Comparison of ENCODE assay signal across 34 cellular contexts in the genomic region with DNA sequence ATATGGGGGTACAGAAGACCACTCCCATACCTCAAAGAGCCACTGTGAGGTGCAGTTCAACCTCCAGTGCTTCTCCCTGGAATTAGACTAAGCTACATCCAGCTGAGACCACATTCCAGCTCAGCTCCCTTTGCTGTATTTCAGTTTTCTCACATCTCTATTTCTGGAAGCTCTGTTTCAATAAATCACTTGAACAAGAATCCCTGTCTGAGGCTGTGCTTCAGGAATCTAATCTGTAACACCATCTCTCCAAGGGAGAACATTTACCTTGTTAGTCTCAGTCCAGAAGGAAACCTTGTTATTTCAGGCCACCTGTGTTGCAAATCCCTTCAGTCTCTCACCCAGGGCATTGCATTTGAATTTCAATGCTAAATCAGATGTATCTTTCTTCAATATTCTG. TPM values are rescaled to one million over a fixed set of nuclear protein-coding genes. Genes with fewer than 3 reads are reported as not detected.
DNase-seq lines count a peak whose midpoint lies in the region; ATAC-seq, FAIRE-seq and TF ChIP-seq lines count a peak whose summit lies in the region.
"Had no signal": no experiment of that assay in that cellular context is flagged by ENCODE, and none has a peak within 500 bp of the region (broad histone marks: within the 10 kb centered on the region; RNA-seq: fewer than 3 reads in every experiment).

No MANE protein-coding gene starts in this region.

- H2AFZ ChIP-seq in neural progenitor cell (replicated peaks), result peak overlapping the region; percentile 5

- H3K4me3 ChIP-seq in A549, result no peak overlapping the region
- no peak overlapping the region for H3K4me3 ChIP-seq in SJCRH30
- H3K4me3 ChIP-seq in neural progenitor cell, result no peak overlapping the region
- no peak overlapping the region for H3K4me3 ChIP-seq in HAP-1
- H3K4me3 ChIP-seq: BLaER1, GM12878 had no signal

- H3K9ac ChIP-seq in neural progenitor cell, result no peak overlapping the region
- H3K9ac ChIP-seq: BLaER1 had no signal

- H3K79me2 ChIP-seq in neural progenitor cell (ENCODE audit: low read depth), result no peaks in the 10 kb centered on the region

- CTCF ChIA-PET in A549 (lab: Yijun Ruan, JAX), result interaction anchor here (1.3 to 6.2 kb wide), 11 partner anchors 10 to 220 kb away, joined by 4 to 35 read pairs (median 11); a partner anchor contains a TSS

- H3K27ac ChIP-seq in A549 (no peak overlapping the region), SJCRH30 (peak overlapping the region; percentile 11; the same call in 1 of the 2 replicates), neural progenitor cell (no peak overlapping the region)
- H3K27ac ChIP-seq: 22Rv1, BLaER1 had no signal

- no peak for TF ChIP-seq EP300 in A549 (IDR thresholded peaks at IDR 0.05)

- no peaks in the 10 kb centered on the region for H3K36me3 Mint-ChIP-seq in neural progenitor cell
- no peaks in the 10 kb centered on the region for H3K36me3 Mint-ChIP-seq in chondrocyte (ENCODE audit: low read depth)
- H3K36me3 Mint-ChIP-seq: CD14-positive monocyte; CD4-positive, alpha-beta memory T cell; CD4-positive, CD25-positive, alpha-beta regulatory T cell; CD8-positive, alpha-beta memory T cell had no signal

- no peaks in the 10 kb centered on the region for H3F3A ChIP-seq in neural progenitor cell (ENCODE audit: low read depth)

- H3K4me3 Mint-ChIP-seq in neural progenitor cell, result no peak overlapping the region
- H3K4me3 Mint-ChIP-seq in chondrocyte (ENCODE audit: unreplicated experiment), result no peak overlapping the region
- H3K4me3 Mint-ChIP-seq: CD14-positive monocyte; CD4-positive, alpha-beta memory T cell; CD4-positive, CD25-positive, alpha-beta regulatory T cell; CD8-positive, alpha-beta memory T cell had no signal

- H3K36me3 ChIP-seq in SJCRH30 (no peaks in the 10 kb centered on the region), neural progenitor cell (no peaks in the 10 kb centered on the region), HAP-1 (replicated peaks) (no peaks in the 10 kb centered on the region)
- H3K36me3 ChIP-seq: BE2C, BLaER1 had no signal

- no peaks in the 10 kb centered on the region for H4K20me1 ChIP-seq in neural progenitor cell (ENCODE audit: low read depth)
- H4K20me1 ChIP-seq: BLaER1 had no signal

- H3K9me3 Mint-ChIP-seq in neural progenitor cell, result no peaks in the 10 kb centered on the region
- H3K9me3 Mint-ChIP-seq in chondrocyte (ENCODE audit: low read depth), result no peaks in the 10 kb centered on the region
- H3K9me3 Mint-ChIP-seq: CD4-positive, alpha-beta memory T cell; CD4-positive, CD25-positive, alpha-beta regulatory T cell; CD8-positive, alpha-beta memory T cell had no signal

- TF ChIP-seq RAD21 in A549 (conservative IDR thresholded peaks at IDR 0.05 in 1 of 2, IDR thresholded peaks at IDR 0.05 in 1 of 2), result no peak

- no peak for TF ChIP-seq POLR2A in A549 (IDR thresholded peaks at IDR 0.05; ENCODE audit: low read length)

- H3K27ac Mint-ChIP-seq in neural progenitor cell, result no peak overlapping the region
- no peak overlapping the region for H3K27ac Mint-ChIP-seq in chondrocyte (ENCODE audit: unreplicated experiment)
- H3K27ac Mint-ChIP-seq: CD14-positive monocyte; CD4-positive, alpha-beta memory T cell; CD4-positive, CD25-positive, alpha-beta regulatory T cell; CD8-positive, alpha-beta memory T cell had no signal

- POLR2A ChIA-PET in A549 (lab: Yijun Ruan, JAX), result no interaction called here

- no peaks in the 10 kb centered on the region for H3K9me3 ChIP-seq in A549
- no peaks in the 10 kb centered on the region for H3K9me3 ChIP-seq in SJCRH30 (replicated peaks)
- no peaks in the 10 kb centered on the region for H3K9me3 ChIP-seq in neural progenitor cell (ENCODE audit: low read depth)
- no peaks in the 10 kb centered on the region for H3K9me3 ChIP-seq in HAP-1
- H3K9me3 ChIP-seq: BE2C, BLaER1 had no signal

- no peaks in the 10 kb centered on the region for H3K4me1 ChIP-seq in A549
- H3K4me1 ChIP-seq in SJCRH30, result peaks cover 65% of the 10 kb centered on the region
- H3K4me1 ChIP-seq in neural progenitor cell, result peaks cover 4% of the 10 kb centered on the region
- no peaks in the 10 kb centered on the region for H3K4me1 ChIP-seq in HAP-1
- H3K4me1 ChIP-seq: BE2C, BLaER1 had no signal

- peaks cover 8% of the 10 kb centered on the region for H3K4me1 Mint-ChIP-seq in neural progenitor cell
- no peaks in the 10 kb centered on the region for H3K4me1 Mint-ChIP-seq in chondrocyte (ENCODE audit: low read depth)
- H3K4me1 Mint-ChIP-seq: CD14-positive monocyte; CD4-positive, alpha-beta memory T cell; CD4-positive, CD25-positive, alpha-beta regulatory T cell; CD8-positive, alpha-beta memory T cell had no signal

- DNase-seq in A549 (ENCODE audit: low read depth in 1 of 2, low spot score in 1 of 2), result no peak
- DNase-seq in SJCRH30, result peak; percentile 9 to 52
- peak; percentile 57 for DNase-seq in left kidney (ENCODE audit: low read depth, low spot score)
- no peak for DNase-seq in neural progenitor cell (ENCODE audit: low spot score)
- DNase-seq in HAP-1 (ENCODE audit: low spot score in 2 of 2), result no peak
- DNase-seq in chondrocyte (ENCODE audit: low spot score), result no peak
- DNase-seq in NOMO-1 treated with DMSO at 0.1 percent for 48 hours (lab: John Stamatoyannopoulos, UW; ENCODE audit: unreplicated experiment), result no peak
- DNase-seq: ACHN; BE2C; C1 segment of cervical spinal cord; CD4-positive, alpha-beta memory T cell; CD4-positive, CD25-positive, alpha-beta regulatory T cell; CD8-positive, alpha-beta memory T cell; COR-L47; DMS 273 treated with DMSO at 0.1 percent for 48 hours; DMS153; DMS53; DMS79; DND-41; EL; GDM1 had no signal

- peak; percentile 97 for FAIRE-seq in A549 (lab: Jason Lieb, UNC)
- FAIRE-seq: GM12878, GM12892, GM18507, GM19239 had no signal

- H3K4me2 ChIP-seq in A549 (no peak overlapping the region), neural progenitor cell (no peak overlapping the region)
- H3K4me2 ChIP-seq: BLaER1 had no signal

- in situ Hi-C loops in HAP-1 (cut with MboI; ENCODE audit: low sequenced_read_pairs), result no loop called here

- H3K27me3 Mint-ChIP-seq in neural progenitor cell (ENCODE audit: insufficient read depth, low read depth) (peaks cover 11% of the 10 kb centered on the region), chondrocyte (ENCODE audit: low read depth) (peaks cover 10% of the 10 kb centered on the region)

- TF ChIP-seq CTCF in A549 (IDR thresholded peaks at IDR 0.05) (no peak), neural progenitor cell (IDR thresholded peaks at IDR 0.05) (no peak), chondrocyte (IDR thresholded peaks at IDR 0.05) (no peak)

- ATAC-seq in A549 (no peak), GM21528 (IDR thresholded peaks at IDR 0.05; ENCODE audit: low FRiP score, unreplicated experiment) (no peak)
- ATAC-seq: GM12878 had no signal

- no peaks in the 10 kb centered on the region for H3K27me3 ChIP-seq in SJCRH30
- no peaks in the 10 kb centered on the region for H3K27me3 ChIP-seq in neural progenitor cell
- H3K27me3 ChIP-seq in HAP-1 (ENCODE audit: low read depth), result no peaks in the 10 kb centered on the region
- H3K27me3 ChIP-seq: BLaER1 had no signal

TF ChIP-seq in A549, 52 proteins besides CTCF, POLR2A, EP300 and RAD21 (continues in another document):
- TF ChIP-seq, protein P1, sequence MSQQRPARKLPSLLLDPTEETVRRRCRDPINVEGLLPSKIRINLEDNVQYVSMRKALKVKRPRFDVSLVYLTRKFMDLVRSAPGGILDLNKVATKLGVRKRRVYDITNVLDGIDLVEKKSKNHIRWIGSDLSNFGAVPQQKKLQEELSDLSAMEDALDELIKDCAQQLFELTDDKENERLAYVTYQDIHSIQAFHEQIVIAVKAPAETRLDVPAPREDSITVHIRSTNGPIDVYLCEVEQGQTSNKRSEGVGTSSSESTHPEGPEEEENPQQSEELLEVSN (IDR thresholded peaks at IDR 0.05; ENCODE audit: borderline replicate concordance, low read depth), result no peak
- TF ChIP-seq JUNB (IDR thresholded peaks at IDR 0.05), result no peak
- TF ChIP-seq FOSB (CRISPR knock-in tag; IDR thresholded peaks at IDR 0.05), result no peak
- TF ChIP-seq, protein P2, sequence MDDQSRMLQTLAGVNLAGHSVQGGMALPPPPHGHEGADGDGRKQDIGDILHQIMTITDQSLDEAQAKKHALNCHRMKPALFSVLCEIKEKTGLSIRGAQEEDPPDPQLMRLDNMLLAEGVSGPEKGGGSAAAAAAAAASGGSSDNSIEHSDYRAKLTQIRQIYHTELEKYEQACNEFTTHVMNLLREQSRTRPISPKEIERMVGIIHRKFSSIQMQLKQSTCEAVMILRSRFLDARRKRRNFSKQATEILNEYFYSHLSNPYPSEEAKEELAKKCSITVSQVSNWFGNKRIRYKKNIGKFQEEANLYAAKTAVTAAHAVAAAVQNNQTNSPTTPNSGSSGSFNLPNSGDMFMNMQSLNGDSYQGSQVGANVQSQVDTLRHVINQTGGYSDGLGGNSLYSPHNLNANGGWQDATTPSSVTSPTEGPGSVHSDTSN (IDR thresholded peaks at IDR 0.05), result no peak
- no peak for TF ChIP-seq RCOR1 (IDR thresholded peaks at IDR 0.05; ENCODE audit: low read depth, low read length)
- TF ChIP-seq BHLHE40 (IDR thresholded peaks at IDR 0.05; ENCODE audit: low read depth, low read length), result no peak
- no peak for TF ChIP-seq FOSL2 (IDR thresholded peaks at IDR 0.05)
- TF ChIP-seq FOSL2 (CRISPR knock-in tag; IDR thresholded peaks at IDR 0.05), result no peak
- no peak for TF ChIP-seq EHMT2 (IDR thresholded peaks at IDR 0.05; ENCODE audit: low read depth)

RNA-seq across cellular contexts. Expression of a gene that starts 6.9 kb away (rescaled TPM):
- polyA plus RNA-seq in A549 (2011; rRNA removed) (not detected in 2 replicates), A549 (2017; fragmentation: RNase III; extraction: RNeasy Plus Mini Kit Qiagen cat#74134 plus additional on column Dnase treatment) (not detected in 3 replicates)
- polyA plus RNA-seq in A549 (2012; cell fraction: cytosol; rRNA removed), result 0.06 TPM in 1 of 2 replicates, not detected in the other
- polyA plus RNA-seq in A549 (2012; cell fraction: nucleus; rRNA removed), result not detected in 2 replicates
- polyA minus RNA-seq in A549 (2011; rRNA and poly(A)+ RNA removed), result not detected in 2 replicates
- total RNA-seq in SJCRH30 (2014; rRNA removed; shearing (Covaris generic)), result not detected in 2 replicates
- total RNA-seq in neural progenitor cell (ENCODE audit: low replicate concordance) (not detected in 2 replicates), chondrocyte (not detected in 3 replicates)
- total RNA-seq: A172; A673; CD4-positive, alpha-beta memory T cell; CD4-positive, CD25-positive, alpha-beta regulatory T cell; CD8-positive, alpha-beta memory T cell; Daoy; G401; GM12878 had no signal
- polyA plus RNA-seq: AG04450; CD14-positive monocyte; CD4-positive, alpha-beta memory T cell; CD4-positive, CD25-positive, alpha-beta regulatory T cell; CD8-positive, alpha-beta memory T cell had no signal

RNA-seq across cellular contexts. Expression of a gene that starts 33.9 kb away (rescaled TPM):
- polyA plus RNA-seq in A549 (2011; rRNA removed) (not detected in 2 replicates), A549 (2017; fragmentation: RNase III; extraction: RNeasy Plus Mini Kit Qiagen cat#74134 plus additional on column Dnase treatment) (not detected in 3 replicates)
- polyA plus RNA-seq in A549 (2012; cell fraction: cytosol; rRNA removed), result not detected in 2 replicates
- polyA plus RNA-seq in A549 (2012; cell fraction: nucleus; rRNA removed), result not detected in 2 replicates
- not detected in 2 replicates for polyA minus RNA-seq in A549 (2011; rRNA and poly(A)+ RNA removed)
- total RNA-seq in SJCRH30 (2014; rRNA removed; shearing (Covaris generic)), result 0.23 TPM in 1 of 2 replicates, not detected in the other
- total RNA-seq in neural progenitor cell (ENCODE audit: low replicate concordance) (not detected in 2 replicates), chondrocyte (not detected in 3 replicates)
- total RNA-seq: A172; A673; CD8-positive, alpha-beta memory T cell; Daoy; G401 had no signal
- polyA plus RNA-seq: AG04450; CD4-positive, CD25-positive, alpha-beta regulatory T cell had no signal

Comparison
In these comparisons a context has a peak if more than half of its experiments do, and no peak if none do; other contexts are left out.
1. DNase-seq: peak in SJCRH30 (2 of 2) and left kidney (single experiment); none in A549 (0 of 2), neural progenitor cell (single experiment), HAP-1 (0 of 2), chondrocyte (single experiment) and NOMO-1 treated with DMSO at 0.1 percent for 48 hours (single experiment).